In genomic region chr20:51533291-51534172, GRCh38 we compare ENCODE assay signal across 1 cellular context.
TF ChIP-seq lines count a peak whose summit lies in the region.

No MANE protein-coding gene starts in this region.

TF ChIP-seq in IMR-90, 13 proteins besides CTCF, POLR2A, EP300 and RAD21:
- TF ChIP-seq BHLHE40 (IDR thresholded peaks at IDR 0.05; ENCODE audit: low read depth, low read length) (peak; percentile 27; the same call in 1 of the 2 replicates), MAZ (IDR thresholded peaks at IDR 0.05; ENCODE audit: borderline replicate concordance, low read depth, low read length) (no peak)
